ENCODE assay signal across 15 cellular contexts in genomic region chr9:126485662-126486061, GRCh38.
"Had no signal": no experiment of that assay in that cellular context is flagged by ENCODE, and none has a peak within 500 bp of the region (broad histone marks: within the 10 kb centered on the region; RNA-seq: fewer than 3 reads in every experiment).

No MANE protein-coding gene starts in this region.

- H3K36me3 Mint-ChIP-seq: natural killer cell had no signal

- H3K27ac Mint-ChIP-seq: natural killer cell had no signal

- DNase-seq: effector CD4-positive, alpha-beta T cell; gastrocnemius medialis; heart right ventricle; hypothalamus; mucosa of descending colon; natural killer cell; nucleus accumbens; ovary; sigmoid colon; stimulated activated naive CD4-positive, alpha-beta T cell treated with Interleukin-2 at 50 U/mL for 16 hours; tibial artery; upper lobe of left lung; uterus had no signal

- H3K4me3 Mint-ChIP-seq: natural killer cell, neural crest cell had no signal

- ATAC-seq: gastrocnemius medialis, heart right ventricle, left lung, mucosa of descending colon, natural killer cell had no signal

- H3K9me3 Mint-ChIP-seq: natural killer cell, neural crest cell had no signal
